ENCODE assay signal across 8 cellular contexts in the genomic region with DNA sequence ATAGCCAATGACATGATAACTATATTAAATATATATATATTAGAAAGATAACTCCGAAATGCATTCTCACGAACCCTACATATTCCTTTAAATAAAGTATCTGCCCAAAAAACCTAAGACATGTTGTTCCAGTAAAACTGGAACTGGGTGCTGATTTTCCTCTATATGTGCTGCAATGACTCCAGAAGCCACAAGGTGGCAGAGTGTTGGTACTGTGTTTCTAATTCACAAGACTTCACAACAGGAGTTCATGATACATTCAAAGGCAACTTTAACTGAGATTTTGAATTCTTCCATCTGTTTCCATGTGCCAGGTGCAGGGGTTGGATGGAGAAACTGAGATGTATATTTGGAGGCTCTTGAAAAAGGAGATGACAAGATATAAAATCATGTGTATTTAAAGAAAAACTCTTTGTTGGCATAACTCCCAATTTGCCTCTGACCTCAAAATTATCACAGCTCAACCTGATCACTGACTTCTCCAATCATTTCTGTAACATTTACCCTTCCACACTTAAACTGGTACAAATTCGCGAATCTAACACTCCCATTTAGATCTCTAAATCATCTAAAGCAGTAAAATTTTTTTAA.
A peak's percentile ranks its signal among the peaks of the same experiment; 100 is the strongest.
DNase-seq lines count a peak whose midpoint lies in the region; ATAC-seq, FAIRE-seq and TF ChIP-seq lines count a peak whose summit lies in the region.

No MANE protein-coding gene starts in this region.

- H3K36me3 Mint-ChIP-seq in Calu3 (ENCODE audit: insufficient read depth, unreplicated experiment): no peaks in the 10 kb centered on the region

- FAIRE-seq in GM18507 (lab: Jason Lieb, UNC): peak; percentile 50

- H3K9ac ChIP-seq in PC-3 (ENCODE audit: low read length): no peak overlapping the region

- no peak overlapping the region for H2AFZ ChIP-seq in PC-3 (ENCODE audit: low read length)

- no peaks in the 10 kb centered on the region for H3K79me2 ChIP-seq in PC-3 (ENCODE audit: low read length)

- H3F3A ChIP-seq in PC-3 (ENCODE audit: low read length, unreplicated experiment): no peaks in the 10 kb centered on the region

- CTCF ChIA-PET in Calu3 (lab: Charles Lee): interaction anchor here (0.6 to 1.2 kb wide), 2 partner anchors 52 to 139 kb away, joined by 3 to 4 read pairs; no protein-coding TSS in a partner anchor
- CTCF ChIA-PET in PC-3 (lab: Charles Lee): no interaction called here

- POLR2A ChIA-PET in PC-3 (lab: Charles Lee; ENCODE audit: unreplicated experiment): no interaction called here

- ATAC-seq in HG03159 (IDR thresholded peaks at IDR 0.05; ENCODE audit: unreplicated experiment) (peak; percentile 91), PC-3 (no peak)

- H3K9me3 ChIP-seq in PC-3 (ENCODE audit: low read length): no peaks in the 10 kb centered on the region

- TF ChIP-seq CTCF in Calu3 (IDR thresholded peaks at IDR 0.05; ENCODE audit: unreplicated experiment) (peak; percentile 36), PC-3 (conservative IDR thresholded peaks at IDR 0.05; ENCODE audit: low read depth, low read length) (peak; percentile 85)

- no peaks in the 10 kb centered on the region for H3K9me2 ChIP-seq in PC-3 (replicated peaks; ENCODE audit: low read length)

- no peaks in the 10 kb centered on the region for H3K36me3 ChIP-seq in PC-3 (ENCODE audit: low read depth, low read length)

- H4K20me1 ChIP-seq in PC-3 (ENCODE audit: low read length): no peaks in the 10 kb centered on the region

- DNase-seq in Calu3 (peak; percentile 32), GM18507 (ENCODE audit: extremely low spot score, insufficient read length, low read depth) (no peak), PC-3 (peak; percentile 73), cerebellum (ENCODE audit: low spot score) (peak; percentile 22), lung microvascular endothelial cell (ENCODE audit: low read depth in 2 of 2) (peak; percentile 35 to 53), cortex of kidney (lab: John Stamatoyannopoulos, UW) (no peak)
- DNase-seq in stimulated activated naive CD4-positive, alpha-beta T cell treated with Interleukin-2 at 50 U/mL for 16 hours (lab: John Stamatoyannopoulos, UW): no peak

- no peak overlapping the region for H3K4me3 Mint-ChIP-seq in Calu3 (ENCODE audit: low read depth, unreplicated experiment)

- no peak overlapping the region for H3K4me2 ChIP-seq in PC-3 (ENCODE audit: low read length)

- no peaks in the 10 kb centered on the region for H3K27me3 ChIP-seq in PC-3 (ENCODE audit: low read length)

- H3K9me3 Mint-ChIP-seq in Calu3 (ENCODE audit: low read depth, unreplicated experiment): no peaks in the 10 kb centered on the region

- no peaks in the 10 kb centered on the region for H3K27me3 Mint-ChIP-seq in Calu3 (ENCODE audit: unreplicated experiment)

- no peaks in the 10 kb centered on the region for H3K4me1 Mint-ChIP-seq in Calu3 (ENCODE audit: low read depth, unreplicated experiment)

- intact Hi-C loops in Calu3 (cut with micrococcal nuclease; ENCODE audit: unreplicated experiment): loop anchor here (5.0 kb wide), 1 partner anchor 547 kb away; no protein-coding TSS in a partner anchor
- intact Hi-C loops in PC-3 (cut with micrococcal nuclease): loop anchor here (2.0 kb wide), 1 partner anchor 140 kb away; no protein-coding TSS in a partner anchor

- no peak overlapping the region for H3K4me3 ChIP-seq in PC-3 (ENCODE audit: low read length)

- H3K4me1 ChIP-seq in PC-3 (ENCODE audit: insufficient read depth, low read length): no peaks in the 10 kb centered on the region

- H3K27ac Mint-ChIP-seq in Calu3 (ENCODE audit: unreplicated experiment): no peak overlapping the region

- H3K27ac ChIP-seq in PC-3 (ENCODE audit: low read length): no peak overlapping the region

- BruUV-seq in Calu3 (replicated peaks; lab: Mats Ljungman, UMichigan) (no TSS peak), PC-3 (replicated peaks; lab: Mats Ljungman, UMichigan) (no TSS peak)

Comparison
In these comparisons a context has a peak if more than half of its experiments do, and no peak if none do; other contexts are left out.
1. DNase-seq: peak in Calu3 (single experiment), PC-3 (single experiment), cerebellum (single experiment) and lung microvascular endothelial cell (2 of 2); none in GM18507 (single experiment), cortex of kidney (single experiment) and stimulated activated naive CD4-positive, alpha-beta T cell treated with Interleukin-2 at 50 U/mL for 16 hours (single experiment).